In genomic region chr2:241019441-241020139, GRCh38 we compare ENCODE assay signal across 16 cellular contexts.
"Had no signal": no experiment of that assay in that cellular context is flagged by ENCODE, and none has a peak within 500 bp of the region (broad histone marks: within the 10 kb centered on the region; RNA-seq: fewer than 3 reads in every experiment).

No MANE protein-coding gene starts in this region.

- H3K4me1 ChIP-seq: tibial nerve, vagina had no signal

- H3K36me3 ChIP-seq: brain microvascular endothelial cell, vagina had no signal

- H3K27me3 ChIP-seq: brain microvascular endothelial cell, tibial nerve, vagina had no signal

- DNase-seq: activated CD4-positive, alpha-beta memory T cell treated with anti-CD3 and anti-CD28 coated beads for 36 hours; activated CD4-positive, alpha-beta T cell treated with anti-CD3 and anti-CD28 coated beads for 4 hours; activated CD4-positive, CD25-positive, alpha-beta regulatory T cell; activated gamma-delta T cell treated with Interleukin-2 at 50 U/mL for 16 hours; activated T-cell treated with anti-CD3 and anti-CD28 coated beads, Interleukin-2, amount 50 U/mL, for 1 hour; anterior cingulate cortex; brain microvascular endothelial cell; central memory CD4-positive, alpha-beta T cell; effector memory CD4-positive, alpha-beta T cell; foreskin melanocyte; hippocampal formation; kidney glomerular epithelial cell; occipital lobe; stimulated activated CD4-positive, alpha-beta T cell treated with anti-CD3 and anti-CD28 coated beads, Interleukin-4, amount 100 ng/mL, for 4 hours had no signal

- H3K27ac ChIP-seq: brain microvascular endothelial cell, tibial nerve, vagina had no signal

- H3K4me3 ChIP-seq: tibial nerve, vagina had no signal

- H3K9me3 ChIP-seq: vagina had no signal
